9 cellular contexts compared by ENCODE assay signal in genomic region chr10:24465899-24466615, GRCh38.
A peak's percentile ranks its signal among the peaks of the same experiment; 100 is the strongest.
DNase-seq lines count a peak whose midpoint lies in the region; ATAC-seq and TF ChIP-seq lines count a peak whose summit lies in the region.
"Had no signal": no experiment of that assay in that cellular context is flagged by ENCODE, and none has a peak within 500 bp of the region (broad histone marks: within the 10 kb centered on the region; RNA-seq: fewer than 3 reads in every experiment).

No MANE protein-coding gene starts in this region.

- peak overlapping the region; percentile 75 for H3K4me3 Mint-ChIP-seq in activated CD4-positive, alpha-beta T cell treated with anti-CD3 and anti-CD28 coated beads, Interleukin-2, amount 10 ng/mL, durations not matched to agents 24 days and 14 days
- H3K4me3 Mint-ChIP-seq: memory B cell had no signal

- ATAC-seq in GM18907 (IDR thresholded peaks at IDR 0.05; ENCODE audit: unreplicated experiment) (peak; percentile 76), HG03460 (IDR thresholded peaks at IDR 0.05; ENCODE audit: unreplicated experiment) (peak; percentile 58), HG03135 (IDR thresholded peaks at IDR 0.05; ENCODE audit: unreplicated experiment) (no peak)

- intact Hi-C loops in activated CD4-positive, alpha-beta T cell treated with anti-CD3 and anti-CD28 coated beads, Interleukin-2, amount 10 ng/mL, durations not matched to agents 24 days and 14 days (cut with micrococcal nuclease), result loop anchor here (1.0 to 10.0 kb wide), 8 partner anchors 17 to 1369 kb away; partner anchors contain the start of genes ARHGAP21, KIAA1217 and MSRB2

- H3K4me3 ChIP-seq in fibroblast of the aortic adventitia (ENCODE audit: low read depth, low read length), result peak overlapping the region; percentile 42

- H3K4me1 Mint-ChIP-seq in activated CD4-positive, alpha-beta T cell treated with anti-CD3 and anti-CD28 coated beads, Interleukin-2, amount 10 ng/mL, durations not matched to agents 24 days and 14 days, result peaks cover 46% of the 10 kb centered on the region

- H3K27me3 Mint-ChIP-seq in activated CD4-positive, alpha-beta T cell treated with anti-CD3 and anti-CD28 coated beads, Interleukin-2, amount 10 ng/mL, durations not matched to agents 24 days and 14 days, result peaks cover 15% of the 10 kb centered on the region

- peaks cover 2% of the 10 kb centered on the region for H3K36me3 Mint-ChIP-seq in activated CD4-positive, alpha-beta T cell treated with anti-CD3 and anti-CD28 coated beads, Interleukin-2, amount 10 ng/mL, durations not matched to agents 24 days and 14 days (ENCODE audit: low read depth)
- H3K36me3 Mint-ChIP-seq: memory B cell had no signal

- DNase-seq in AG08395 (ENCODE audit: low spot score) (peak; percentile 88), fibroblast of the aortic adventitia (ENCODE audit: low read depth) (peak; percentile 87), cerebellum (ENCODE audit: low spot score) (no peak)
- DNase-seq in activated CD4-positive, alpha-beta T cell treated with anti-CD3 and anti-CD28 coated beads, Interleukin-2, amount 10 ng/mL, durations not matched to agents 24 days and 14 days, result peak; percentile 84
- peak; percentile 60 for DNase-seq in stimulated activated CD4-positive, alpha-beta T cell treated with anti-CD3 and anti-CD28 coated beads, Interleukin-4, amount 100 ng/mL, for 24 hours

- peaks cover 4% of the 10 kb centered on the region for H3K9me3 Mint-ChIP-seq in activated CD4-positive, alpha-beta T cell treated with anti-CD3 and anti-CD28 coated beads, Interleukin-2, amount 10 ng/mL, durations not matched to agents 24 days and 14 days
- H3K9me3 Mint-ChIP-seq: memory B cell had no signal

- peak overlapping the region; percentile 86 for H3K27ac Mint-ChIP-seq in activated CD4-positive, alpha-beta T cell treated with anti-CD3 and anti-CD28 coated beads, Interleukin-2, amount 10 ng/mL, durations not matched to agents 24 days and 14 days
- H3K27ac Mint-ChIP-seq: memory B cell had no signal

- no peak for TF ChIP-seq CTCF in fibroblast of the aortic adventitia (IDR thresholded peaks at IDR 0.05; ENCODE audit: insufficient read depth, low read length)
